ENCODE assay signal across 1 cellular context in genomic region chr1:12124693-12125421, GRCh38.
A peak's percentile ranks its signal among the peaks of the same experiment; 100 is the strongest.
TF ChIP-seq lines count a peak whose summit lies in the region.

No MANE protein-coding gene starts in this region.

TF ChIP-seq in K562, 482 proteins besides CTCF, POLR2A, EP300 and RAD21 (continued from another document and continues in another):
- TF ChIP-seq ZNF699 (CRISPR knock-in tag; IDR thresholded peaks at IDR 0.05; ENCODE audit: insufficient replicate concordance) (no peak), FOS (IDR thresholded peaks at IDR 0.05; ENCODE audit: extremely low read depth, insufficient read length) (no peak), BRD9 (IDR thresholded peaks at IDR 0.05; ENCODE audit: low read depth, partially characterized antibody) (peak; percentile 27), LCOR (CRISPR knock-in tag; IDR thresholded peaks at IDR 0.05) (0 out of 2 replicates have a peak, but pooled peaks have one; percentile 40), ELK3 (CRISPR knock-in tag; IDR thresholded peaks at IDR 0.05) (no peak), E4F1 (CRISPR knock-in tag; IDR thresholded peaks at IDR 0.05; ENCODE audit: borderline replicate concordance) (no peak), MAZ (CRISPR knock-in tag; conservative IDR thresholded peaks at IDR 0.05 in 1 of 2, IDR thresholded peaks at IDR 0.05 in 1 of 2) (peak in 1 of 2 experiments; percentile 70; a peak in 1 of 4 replicates), ZFP1 (CRISPR knock-in tag; IDR thresholded peaks at IDR 0.05) (no peak), SMC3 (conservative IDR thresholded peaks at IDR 0.05; ENCODE audit: insufficient read depth, low read depth, low read length) (peak; percentile 99), MEF2D (tag; conservative IDR thresholded peaks at IDR 0.05; ENCODE audit: low read depth) (no peak), CCNT2 (IDR thresholded peaks at IDR 0.05; ENCODE audit: borderline replicate concordance, extremely low read depth, insufficient read length, low read depth, low read length) (no peak), ZNF518B (CRISPR knock-in tag; IDR thresholded peaks at IDR 0.05) (no peak), LARP7 (IDR thresholded peaks at IDR 0.05) (peak; percentile 82; the same call in 1 of the 2 replicates), ARID4B (CRISPR knock-in tag; IDR thresholded peaks at IDR 0.05) (peak; percentile 46; the same call in 1 of the 2 replicates), CHD7 (IDR thresholded peaks at IDR 0.05; ENCODE audit: low read depth, low read length) (no peak), FIP1L1 (IDR thresholded peaks at IDR 0.05; ENCODE audit: low read depth, low read length, poor library complexity, severe bottlenecking) (no peak), HDAC8 (tag; IDR thresholded peaks at IDR 0.05) (no peak), NCOA1 (IDR thresholded peaks at IDR 0.05; ENCODE audit: low read depth) (no peak), ZNF280A (IDR thresholded peaks at IDR 0.05; ENCODE audit: low read depth, partially characterized antibody) (no peak), CBX8 (IDR thresholded peaks at IDR 0.05; ENCODE audit: borderline replicate concordance, extremely low read depth, low read depth, low read length, poor library complexity, severe bottlenecking) (no peak), TEAD2 (tag; IDR thresholded peaks at IDR 0.05) (no peak), L3MBTL2 (IDR thresholded peaks at IDR 0.05) (peak; percentile 45; the same call in 1 of the 2 replicates), SP2 (IDR thresholded peaks at IDR 0.05; ENCODE audit: extremely low read depth, low read depth, low read length, poor library complexity, severe bottlenecking) (no peak), ZBTB43 (CRISPR knock-in tag; IDR thresholded peaks at IDR 0.05) (no peak), EGR1 (conservative IDR thresholded peaks at IDR 0.05) (no peak)
